8 cellular contexts compared by ENCODE assay signal in the genomic region with DNA sequence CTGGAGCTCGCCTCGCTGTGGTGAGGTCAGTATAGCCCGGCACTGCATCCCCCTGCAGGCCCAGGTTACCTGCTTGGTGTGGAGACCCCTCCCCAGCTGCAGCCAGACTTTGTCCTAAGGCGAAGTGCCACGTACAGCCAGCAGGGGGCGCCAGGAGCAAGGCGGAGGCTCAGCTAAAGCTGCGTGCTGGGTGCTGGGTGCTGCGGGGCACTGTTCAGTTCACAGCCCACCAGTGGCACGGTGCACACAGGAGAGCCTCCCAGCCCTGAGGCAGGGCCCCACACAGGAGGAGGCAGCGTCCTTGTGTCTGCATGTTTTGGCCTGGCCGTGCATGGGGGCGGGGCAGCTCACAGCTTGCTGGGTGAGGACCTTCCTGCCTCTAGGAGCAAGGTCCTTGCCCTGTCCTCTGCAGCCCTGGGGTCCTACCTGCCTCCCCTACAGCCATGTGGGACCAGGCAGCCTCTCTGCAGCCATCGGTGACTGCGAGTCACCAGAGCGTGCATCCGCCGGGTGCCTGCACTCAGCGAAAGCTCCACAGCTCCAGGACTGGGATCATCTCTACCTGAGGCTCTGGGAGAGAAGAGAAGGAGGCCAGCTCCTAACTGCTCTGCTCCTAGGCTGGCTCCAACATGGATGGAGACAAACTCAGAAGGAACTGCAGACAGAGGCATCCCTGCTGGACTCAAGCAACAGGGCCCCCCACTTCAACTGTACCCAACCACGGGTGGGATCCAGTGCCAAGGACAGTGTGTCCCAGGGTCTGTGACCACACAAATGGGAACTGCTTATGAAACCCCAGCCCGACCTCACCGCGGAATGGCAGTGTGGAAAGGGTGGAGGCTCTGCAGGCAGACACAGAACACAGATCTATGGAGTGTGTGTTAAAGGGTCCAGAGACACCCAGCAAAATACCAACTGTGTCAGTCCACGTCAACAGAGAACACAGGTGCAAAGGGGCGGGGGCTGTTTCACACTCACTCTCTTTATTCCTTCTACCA. TPM values are rescaled to one million over a fixed set of nuclear protein-coding genes. Genes with fewer than 3 reads are reported as not detected.
A peak's percentile ranks its signal among the peaks of the same experiment; 100 is the strongest.
DNase-seq lines count a peak whose midpoint lies in the region; ATAC-seq and TF ChIP-seq lines count a peak whose summit lies in the region.

No MANE protein-coding gene starts in this region.

- H3K4me3 ChIP-seq in epithelial cell of esophagus (ENCODE audit: low read length): no peak overlapping the region
- no peak overlapping the region for H3K4me3 ChIP-seq in thoracic aorta

- no peak overlapping the region for H3K27ac ChIP-seq in thoracic aorta

- peak; percentile 91 for TF ChIP-seq CTCF in epithelial cell of esophagus (IDR thresholded peaks at IDR 0.05; ENCODE audit: insufficient read depth, low read depth, low read length, missing control alignments)
- TF ChIP-seq CTCF in nephron progenitor cell (IDR thresholded peaks at IDR 0.05): peak; percentile 95
- peak; percentile 95 for TF ChIP-seq CTCF in thoracic aorta (IDR thresholded peaks at IDR 0.05)

- DNase-seq in NCI-H345 (lab: John Stamatoyannopoulos, UW) (peak; percentile 49), NCI-H345 treated with DMSO at 0.1 percent for 48 hours (lab: John Stamatoyannopoulos, UW; ENCODE audit: unreplicated experiment) (no peak), NCI-H82 treated with DMSO at 0.1 percent for 48 hours (lab: John Stamatoyannopoulos, UW; ENCODE audit: unreplicated experiment) (peak; percentile 6), epithelial cell of esophagus (ENCODE audit: low read depth) (peak; percentile 52), nephron progenitor cell (peak; percentile 84), thoracic aorta (ENCODE audit: low spot score) (no peak)
- DNase-seq in activated CD8-positive, alpha-beta memory T cell treated with anti-CD3 and anti-CD28 coated beads, Interleukin-2, amount 50 U/mL, for 48 hours: peak; percentile 91

- no peak overlapping the region for H3K4me3 Mint-ChIP-seq in nephron progenitor cell

- H3K36me3 Mint-ChIP-seq in nephron progenitor cell (ENCODE audit: low read depth): no peaks in the 10 kb centered on the region

- no peak overlapping the region for H3K27ac Mint-ChIP-seq in nephron progenitor cell

- H3K4me1 Mint-ChIP-seq in nephron progenitor cell: peaks cover 46% of the 10 kb centered on the region

- H3K9me3 Mint-ChIP-seq in nephron progenitor cell: no peaks in the 10 kb centered on the region

- H3K27me3 Mint-ChIP-seq in nephron progenitor cell (ENCODE audit: low read depth, poor library complexity): no peaks in the 10 kb centered on the region

- H3K4me1 ChIP-seq in thoracic aorta (ENCODE audit: control insufficient read depth in 1 of 2, low read depth in 2 of 2): peaks cover 7 to 16% of the 10 kb centered on the region in 2 donors

- H3K27me3 ChIP-seq in thoracic aorta (replicated peaks; ENCODE audit: insufficient read depth): no peaks in the 10 kb centered on the region

- H3K36me3 ChIP-seq in thoracic aorta: no peaks in the 10 kb centered on the region

- ATAC-seq in thoracic aorta (ENCODE audit: insufficient number of reproducible peaks, low FRiP score, low read depth) (no peak), HG03442 (IDR thresholded peaks at IDR 0.05; ENCODE audit: unreplicated experiment) (no peak)

- H3K9me3 ChIP-seq in thoracic aorta: no peaks in the 10 kb centered on the region

RNA-seq across cellular contexts. Expression of gene SLC7A5, which starts 19.0 kb away (rescaled TPM):
- total RNA-seq in thoracic aorta: 10 to 100 TPM in 1 of 2 donors, 1 to 10 TPM in 1; 2.7 to 33.7 TPM

Comparison
In these comparisons a context has a peak if more than half of its experiments do, and no peak if none do; other contexts are left out.
1. DNase-seq: peak in NCI-H345 (single experiment), NCI-H82 treated with DMSO at 0.1 percent for 48 hours (single experiment), activated CD8-positive, alpha-beta memory T cell treated with anti-CD3 and anti-CD28 coated beads, Interleukin-2, amount 50 U/mL, for 48 hours (single experiment), epithelial cell of esophagus (single experiment) and nephron progenitor cell (single experiment); none in NCI-H345 treated with DMSO at 0.1 percent for 48 hours (single experiment) and thoracic aorta (single experiment).
2. Peak in every context shown above with its lines, with median percentiles within 50 percentile points of each other: CTCF ChIP-seq.